In genomic region chr12:7058163-7058845, GRCh38 we compare ENCODE assay signal across 1 cellular context.
TF ChIP-seq lines count a peak whose summit lies in the region.

No MANE protein-coding gene starts in this region.

TF ChIP-seq in K562, 482 proteins besides CTCF, POLR2A, EP300 and RAD21 (continued from another document and continues in another):
- TF ChIP-seq MNT (conservative IDR thresholded peaks at IDR 0.05) (no peak), GTF3C2 (IDR thresholded peaks at IDR 0.05; ENCODE audit: borderline replicate concordance, extremely low read depth, insufficient read length) (no peak), RB1 (IDR thresholded peaks at IDR 0.05; ENCODE audit: low read depth) (no peak), MECOM (CRISPR knock-in tag; IDR thresholded peaks at IDR 0.05) (peak; percentile 88), SETDB1 (IDR thresholded peaks at IDR 0.05; ENCODE audit: low read length) (no peak), ZNF785 (CRISPR knock-in tag; IDR thresholded peaks at IDR 0.05) (no peak), YBX1 (IDR thresholded peaks at IDR 0.05) (no peak), ZBTB9 (CRISPR knock-in tag; IDR thresholded peaks at IDR 0.05) (peak; percentile 95), ZNF586 (CRISPR knock-in tag; conservative IDR thresholded peaks at IDR 0.05) (no peak), ZFP30 (CRISPR knock-in tag; IDR thresholded peaks at IDR 0.05; ENCODE audit: borderline replicate concordance) (no peak), SUPT5H (IDR thresholded peaks at IDR 0.05) (no peak), TFE3 (CRISPR knock-in tag; IDR thresholded peaks at IDR 0.05) (no peak), SMAD3 (CRISPR knock-in tag; conservative IDR thresholded peaks at IDR 0.05) (peak; percentile 91), IRF9 (tag; IDR thresholded peaks at IDR 0.05) (peak; percentile 85; the same call in 1 of the 2 replicates), PCBP1 (IDR thresholded peaks at IDR 0.05; ENCODE audit: low read depth, low read length, poor library complexity, severe bottlenecking) (no peak), ZBTB5 (IDR thresholded peaks at IDR 0.05) (no peak), POLR2B (IDR thresholded peaks at IDR 0.05; ENCODE audit: low read depth, partially characterized antibody) (no peak), JUND (IDR thresholded peaks at IDR 0.05; ENCODE audit: borderline replicate concordance, low read depth, low read length) (no peak), JUND (tag; IDR thresholded peaks at IDR 0.05; ENCODE audit: borderline replicate concordance, low read depth, low read length) (no peak), SRF (CRISPR knock-in tag; IDR thresholded peaks at IDR 0.05) (no peak), ZNF561 (CRISPR knock-in tag; conservative IDR thresholded peaks at IDR 0.05) (no peak), STAT6 (CRISPR knock-in tag; IDR thresholded peaks at IDR 0.05) (no peak), E2F5 (CRISPR knock-in tag; IDR thresholded peaks at IDR 0.05) (no peak), NFE2 (IDR thresholded peaks at IDR 0.05; ENCODE audit: low read depth) (no peak), PREB (CRISPR knock-in tag; IDR thresholded peaks at IDR 0.05) (no peak), NFIC (IDR thresholded peaks at IDR 0.05) (no peak), U2AF2 (optimal IDR thresholded peaks at IDR 0.05; ENCODE audit: low read depth, low read length) (no peak), PHF8 (IDR thresholded peaks at IDR 0.05; ENCODE audit: borderline replicate concordance, low read length) (no peak), TRIM28 (IDR thresholded peaks at IDR 0.05) (no peak), ZNF449 (CRISPR knock-in tag; IDR thresholded peaks at IDR 0.05) (peak; percentile 94), RBFOX2 (IDR thresholded peaks at IDR 0.05; ENCODE audit: low read depth, low read length) (no peak), CTBP1 (IDR thresholded peaks at IDR 0.05; ENCODE audit: borderline replicate concordance) (no peak), ZBTB1 (CRISPR knock-in tag; IDR thresholded peaks at IDR 0.05; ENCODE audit: borderline replicate concordance, low read depth) (no peak), RCOR1 (IDR thresholded peaks at IDR 0.05; ENCODE audit: borderline replicate concordance in 1 of 2, low read depth in 2 of 2, low read length in 2 of 2) (no peak), MYBL2 (IDR thresholded peaks at IDR 0.05; ENCODE audit: low read depth) (no peak), MYBL2 (CRISPR knock-in tag; IDR thresholded peaks at IDR 0.05; ENCODE audit: borderline replicate concordance) (no peak), ZFP91 (CRISPR knock-in tag; IDR thresholded peaks at IDR 0.05) (no peak), ZKSCAN3 (CRISPR knock-in tag; IDR thresholded peaks at IDR 0.05) (no peak), CHCHD3 (CRISPR knock-in tag; IDR thresholded peaks at IDR 0.05) (no peak), TCFL5 (CRISPR knock-in tag; conservative IDR thresholded peaks at IDR 0.05) (no peak; the same call in 1 of the 2 replicates), MAFF (IDR thresholded peaks at IDR 0.05; ENCODE audit: low read length) (no peak), ATF7 (IDR thresholded peaks at IDR 0.05) (no peak)
